Comparison of ENCODE assay signal across 1 cellular context in the genomic region with DNA sequence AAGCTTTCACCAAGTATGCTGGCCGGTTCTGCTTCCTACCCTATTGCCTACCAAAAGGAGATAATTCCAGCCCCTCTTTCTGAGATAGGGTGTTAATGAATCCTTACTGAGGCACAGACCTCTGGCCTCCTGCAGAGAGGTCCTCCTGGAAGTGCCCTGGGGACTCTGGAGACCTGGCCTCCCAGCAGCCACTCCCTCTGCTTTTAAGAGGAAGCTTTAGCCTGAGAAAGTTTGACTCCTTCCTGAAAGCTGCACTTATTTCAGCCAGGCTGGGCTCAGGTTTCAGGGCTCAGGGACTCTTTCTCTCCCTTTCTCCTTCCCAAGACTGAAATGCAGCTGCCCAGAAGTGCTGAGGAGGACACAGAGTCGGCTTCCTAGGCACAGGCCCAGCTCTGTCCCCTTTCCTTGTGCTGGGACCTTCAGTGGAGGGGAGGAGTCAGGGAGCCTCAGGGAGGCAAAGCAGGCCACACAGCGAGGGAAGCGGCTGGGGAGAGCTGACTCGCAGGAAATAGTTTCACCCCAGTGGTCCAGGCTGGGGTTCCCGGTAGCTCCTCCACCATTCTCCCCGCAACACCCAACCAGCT.
TF ChIP-seq lines count a peak whose summit lies in the region.

No MANE protein-coding gene starts in this region.

TF ChIP-seq in endothelial cell of umbilical vein, 7 proteins besides CTCF, POLR2A, EP300 and RAD21 (continued from another document):
- TF ChIP-seq FOS (IDR thresholded peaks at IDR 0.05; ENCODE audit: borderline replicate concordance, insufficient read depth, low read length), result no peak
- no peak for TF ChIP-seq MYC (IDR thresholded peaks at IDR 0.05; ENCODE audit: low read depth, low read length)
- TF ChIP-seq JUN (IDR thresholded peaks at IDR 0.05; ENCODE audit: borderline replicate concordance, insufficient read depth, insufficient read length, low read depth), result no peak
- no peak for TF ChIP-seq POLR2AphosphoS5 (IDR thresholded peaks at IDR 0.05; ENCODE audit: insufficient read depth, low read depth, low read length)
- no peak for TF ChIP-seq GATA2 (IDR thresholded peaks at IDR 0.05; ENCODE audit: insufficient read depth, insufficient read length, low read depth, low read length)
